ENCODE assay signal across 14 cellular contexts in genomic region chr7:74373536-74373935, GRCh38.
DNase-seq lines count a peak whose midpoint lies in the region; TF ChIP-seq lines count a peak whose summit lies in the region.
"Had no signal": no experiment of that assay in that cellular context is flagged by ENCODE, and none has a peak within 500 bp of the region (broad histone marks: within the 10 kb centered on the region; RNA-seq: fewer than 3 reads in every experiment).

No MANE protein-coding gene starts in this region.

- intact Hi-C loops in transverse colon (cut with DNase I; ENCODE audit: low total_unique reads), result no loop called here

- peaks cover 0 to 16% (median 6%) of the 10 kb centered on the region in 4 donors for H3K36me3 ChIP-seq in transverse colon

- H3K4me3 ChIP-seq in transverse colon, result no peak overlapping the region

- H3K27me3 ChIP-seq in transverse colon, result no peaks in the 10 kb centered on the region

- no peak for TF ChIP-seq EP300 in transverse colon (IDR thresholded peaks at IDR 0.05; ENCODE audit: low read depth)

- H3K4me1 ChIP-seq in transverse colon, result peaks cover 4 to 33% (median 24%) of the 10 kb centered on the region in 4 donors

- no peak for TF ChIP-seq POLR2A in transverse colon (IDR thresholded peaks at IDR 0.05)

- TF ChIP-seq CTCF in transverse colon (IDR thresholded peaks at IDR 0.05), result no peak

- H3K27ac ChIP-seq in transverse colon, result peak overlapping the region in 1 of 4 donors; percentile 69

- DNase-seq in ACHN (peak; percentile 34), NCI-H69 (lab: John Stamatoyannopoulos, UW) (peak; percentile 33), glomerular visceral epithelial cell (ENCODE audit: extremely low spot score) (peak; percentile 26), renal cortical epithelial cell (ENCODE audit: low read depth) (peak; percentile 11), A172 (ENCODE audit: low spot score) (no peak), NCI-H187 (lab: John Stamatoyannopoulos, UW) (no peak), transverse colon (no peak), NCI-H446 treated with DMSO at 0.1 percent for 48 hours (lab: John Stamatoyannopoulos, UW) (no peak)
- DNase-seq: CD8-positive, alpha-beta memory T cell; KBM-7; NCI-H1048; NCI-H1694; NCI-H2171; NCI-H510A treated with DMSO at 0.1 percent for 48 hours had no signal

- no peaks in the 10 kb centered on the region for H3K9me3 ChIP-seq in transverse colon

- 50% methylated on average over 3 of the region's 3 CpGs; no CpG with 5 or more reads in 1 of the 2 donors for WGBS in transverse colon (ENCODE audit: low coverage in 1 of 2), 2 donors

- in situ Hi-C loops in ACHN (cut with HindIII; ENCODE audit: low pct_ligation_motif_present, low pct_unique_long_range_greater_than_20kb, low sequenced_read_pairs), result no loop called here
- in situ Hi-C loops in transverse colon (cut with MboI; ENCODE audit: low pct_ligation_motif_present in 1 of 4, low pct_unique_long_range_greater_than_20kb in 1 of 4, low sequenced_read_pairs in 3 of 4), result no loop called here

Comparison
In these comparisons a context has a peak if more than half of its experiments do, and no peak if none do; other contexts are left out.
1. DNase-seq: peak in ACHN (single experiment), NCI-H69 (single experiment), glomerular visceral epithelial cell (single experiment) and renal cortical epithelial cell (single experiment); none in A172 (single experiment), NCI-H187 (0 of 2), transverse colon (single experiment) and NCI-H446 treated with DMSO at 0.1 percent for 48 hours (single experiment).